ENCODE assay signal across 9 cellular contexts in genomic region chr6:154380733-154381132, GRCh38. TPM values are rescaled to one million over a fixed set of nuclear protein-coding genes. Genes with fewer than 3 reads are reported as not detected.
"Had no signal": no experiment of that assay in that cellular context is flagged by ENCODE, and none has a peak within 500 bp of the region (broad histone marks: within the 10 kb centered on the region; RNA-seq: fewer than 3 reads in every experiment).

No MANE protein-coding gene starts in this region.

- H3K4me3 Mint-ChIP-seq: activated CD4-positive, alpha-beta memory T cell treated with anti-CD3 and anti-CD28 coated beads, Interleukin-2, amount 10 ng/mL, durations not matched to agents 7 days and 5 days; activated naive CD8-positive, alpha-beta T cell treated with anti-CD3 and anti-CD28 coated beads, Interleukin-2, amount 10 ng/mL, durations not matched to agents 7 days and 5 days; activated T-cell treated with anti-CD3 and anti-CD28 coated beads, Interleukin-2, amount 50 U/mL, for 72 hours; endodermal cell had no signal

- H3K4me3 ChIP-seq: stomach, uterus had no signal

- H3K9me3 ChIP-seq: uterus had no signal

- H3K27me3 ChIP-seq: stomach, uterus had no signal

- H3K36me3 Mint-ChIP-seq: activated naive CD8-positive, alpha-beta T cell treated with anti-CD3 and anti-CD28 coated beads, Interleukin-2, amount 10 ng/mL, durations not matched to agents 7 days and 5 days had no signal

- H3K4me1 Mint-ChIP-seq: activated CD4-positive, alpha-beta memory T cell treated with anti-CD3 and anti-CD28 coated beads, Interleukin-2, amount 10 ng/mL, durations not matched to agents 7 days and 5 days; activated naive CD8-positive, alpha-beta T cell treated with anti-CD3 and anti-CD28 coated beads, Interleukin-2, amount 10 ng/mL, durations not matched to agents 7 days and 5 days had no signal

- H3K27me3 Mint-ChIP-seq: activated naive CD8-positive, alpha-beta T cell treated with anti-CD3 and anti-CD28 coated beads, Interleukin-2, amount 10 ng/mL, durations not matched to agents 7 days and 5 days had no signal

- H3K9me3 Mint-ChIP-seq: activated CD4-positive, alpha-beta memory T cell treated with anti-CD3 and anti-CD28 coated beads, Interleukin-2, amount 10 ng/mL, durations not matched to agents 7 days and 5 days; activated naive CD8-positive, alpha-beta T cell treated with anti-CD3 and anti-CD28 coated beads, Interleukin-2, amount 10 ng/mL, durations not matched to agents 7 days and 5 days had no signal

- H3K27ac ChIP-seq: stomach, uterus had no signal

- ATAC-seq: activated T-cell treated with anti-CD3 and anti-CD28 coated beads, Interleukin-2, amount 50 U/mL, for 72 hours had no signal

- H3K27ac Mint-ChIP-seq: activated CD4-positive, alpha-beta memory T cell treated with anti-CD3 and anti-CD28 coated beads, Interleukin-2, amount 10 ng/mL, durations not matched to agents 7 days and 5 days; activated naive CD8-positive, alpha-beta T cell treated with anti-CD3 and anti-CD28 coated beads, Interleukin-2, amount 10 ng/mL, durations not matched to agents 7 days and 5 days; activated T-cell treated with anti-CD3 and anti-CD28 coated beads, Interleukin-2, amount 50 U/mL, for 72 hours; endodermal cell had no signal

- DNase-seq: activated CD4-positive, alpha-beta memory T cell treated with anti-CD3 and anti-CD28 coated beads, Interleukin-2, amount 10 ng/mL, durations not matched to agents 7 days and 5 days; activated gamma-delta T cell treated with Interleukin-2 at 50 U/mL for 16 hours; activated naive CD8-positive, alpha-beta T cell treated with anti-CD3 and anti-CD28 coated beads, Interleukin-2, amount 10 ng/mL, durations not matched to agents 7 days and 5 days; activated T-cell treated with anti-CD3 and anti-CD28 coated beads, Interleukin-2, amount 50 U/mL, for 72 hours; endodermal cell; mammary epithelial cell; stomach; T-helper 9 cell; uterus had no signal

- H3K4me1 ChIP-seq: uterus had no signal

- H3K36me3 ChIP-seq: stomach, uterus had no signal

RNA-seq across cellular contexts. Expression of gene IPCEF1, which starts 24.1 kb away (rescaled TPM):
- polyA plus RNA-seq: mammary epithelial cell had no signal
